In the genomic region with DNA sequence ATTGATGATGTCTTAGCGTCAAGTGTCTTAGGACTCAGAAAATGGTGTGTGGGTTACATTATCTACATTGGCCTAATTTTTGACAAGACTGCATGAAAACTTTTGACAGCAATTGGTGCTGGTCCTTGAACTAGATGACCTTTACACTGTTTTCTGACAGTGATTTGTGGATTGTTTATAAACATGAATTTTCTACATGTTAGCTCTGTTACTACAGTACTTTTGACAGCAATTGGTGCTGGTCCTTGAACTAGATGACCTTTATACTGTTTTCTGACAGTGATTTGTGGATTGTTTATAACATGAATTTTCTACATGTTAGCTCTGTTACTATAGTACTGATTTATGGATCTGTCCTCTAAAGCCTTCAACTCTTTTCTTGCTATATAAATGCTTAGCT, we compare ENCODE assay signal across 1 cellular context.
TF ChIP-seq lines count a peak whose summit lies in the region.

No MANE protein-coding gene starts in this region.

TF ChIP-seq in HepG2, 621 proteins besides CTCF, POLR2A, EP300 and RAD21 (continued from another document):
- TF ChIP-seq, protein P1, sequence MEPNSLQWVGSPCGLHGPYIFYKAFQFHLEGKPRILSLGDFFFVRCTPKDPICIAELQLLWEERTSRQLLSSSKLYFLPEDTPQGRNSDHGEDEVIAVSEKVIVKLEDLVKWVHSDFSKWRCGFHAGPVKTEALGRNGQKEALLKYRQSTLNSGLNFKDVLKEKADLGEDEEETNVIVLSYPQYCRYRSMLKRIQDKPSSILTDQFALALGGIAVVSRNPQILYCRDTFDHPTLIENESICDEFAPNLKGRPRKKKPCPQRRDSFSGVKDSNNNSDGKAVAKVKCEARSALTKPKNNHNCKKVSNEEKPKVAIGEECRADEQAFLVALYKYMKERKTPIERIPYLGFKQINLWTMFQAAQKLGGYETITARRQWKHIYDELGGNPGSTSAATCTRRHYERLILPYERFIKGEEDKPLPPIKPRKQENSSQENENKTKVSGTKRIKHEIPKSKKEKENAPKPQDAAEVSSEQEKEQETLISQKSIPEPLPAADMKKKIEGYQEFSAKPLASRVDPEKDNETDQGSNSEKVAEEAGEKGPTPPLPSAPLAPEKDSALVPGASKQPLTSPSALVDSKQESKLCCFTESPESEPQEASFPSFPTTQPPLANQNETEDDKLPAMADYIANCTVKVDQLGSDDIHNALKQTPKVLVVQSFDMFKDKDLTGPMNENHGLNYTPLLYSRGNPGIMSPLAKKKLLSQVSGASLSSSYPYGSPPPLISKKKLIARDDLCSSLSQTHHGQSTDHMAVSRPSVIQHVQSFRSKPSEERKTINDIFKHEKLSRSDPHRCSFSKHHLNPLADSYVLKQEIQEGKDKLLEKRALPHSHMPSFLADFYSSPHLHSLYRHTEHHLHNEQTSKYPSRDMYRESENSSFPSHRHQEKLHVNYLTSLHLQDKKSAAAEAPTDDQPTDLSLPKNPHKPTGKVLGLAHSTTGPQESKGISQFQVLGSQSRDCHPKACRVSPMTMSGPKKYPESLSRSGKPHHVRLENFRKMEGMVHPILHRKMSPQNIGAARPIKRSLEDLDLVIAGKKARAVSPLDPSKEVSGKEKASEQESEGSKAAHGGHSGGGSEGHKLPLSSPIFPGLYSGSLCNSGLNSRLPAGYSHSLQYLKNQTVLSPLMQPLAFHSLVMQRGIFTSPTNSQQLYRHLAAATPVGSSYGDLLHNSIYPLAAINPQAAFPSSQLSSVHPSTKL (CRISPR knock-in tag; IDR thresholded peaks at IDR 0.05): peak; percentile 15; the same call in 1 of the 2 replicates
- TF ChIP-seq NR2F1 (CRISPR knock-in tag; IDR thresholded peaks at IDR 0.05) (peak; percentile 57 to 89; a peak in 3 of 4 replicates), FOXA3 (CRISPR knock-in tag; IDR thresholded peaks at IDR 0.05) (peak; percentile 31; the same call in 1 of the 2 replicates), TBX3 (IDR thresholded peaks at IDR 0.05; ENCODE audit: borderline replicate concordance) (peak; percentile 73; the same call in 1 of the 2 replicates), MIXL1 (CRISPR knock-in tag; IDR thresholded peaks at IDR 0.05) (0 out of 2 replicates have a peak, but pooled peaks have one; percentile 15), ZFP62 (CRISPR knock-in tag; IDR thresholded peaks at IDR 0.05) (no peak), POLR2AphosphoS2 (IDR thresholded peaks at IDR 0.05; ENCODE audit: low read depth, low read length) (no peak), FOXJ3 (CRISPR knock-in tag; IDR thresholded peaks at IDR 0.05; ENCODE audit: borderline replicate concordance) (0 out of 2 replicates have a peak, but pooled peaks have one; percentile 25), GFI1 (CRISPR knock-in tag; IDR thresholded peaks at IDR 0.05; ENCODE audit: borderline replicate concordance) (peak; percentile 99), FOXP1 (IDR thresholded peaks at IDR 0.05) (no peak), FOXP1 (CRISPR knock-in tag; IDR thresholded peaks at IDR 0.05) (peak; percentile 83), PPARG (CRISPR knock-in tag; conservative IDR thresholded peaks at IDR 0.05) (peak; percentile 45; the same call in 1 of the 2 replicates), JUND (CRISPR knock-in tag; IDR thresholded peaks at IDR 0.05) (no peak), SOX5 (CRISPR knock-in tag; IDR thresholded peaks at IDR 0.05; ENCODE audit: borderline replicate concordance) (0 out of 2 replicates have a peak, but pooled peaks have one; percentile 9), GATAD2A (CRISPR knock-in tag; IDR thresholded peaks at IDR 0.05) (peak; percentile 26; the same call in 1 of the 2 replicates), ZFX (CRISPR knock-in tag; IDR thresholded peaks at IDR 0.05; ENCODE audit: low read depth) (no peak), NR2C2 (CRISPR knock-in tag; IDR thresholded peaks at IDR 0.05; ENCODE audit: borderline replicate concordance) (0 out of 2 replicates have a peak, but pooled peaks have one; percentile 39), NR2F6 (IDR thresholded peaks at IDR 0.05) (peak; percentile 90), NR2F6 (CRISPR knock-in tag; IDR thresholded peaks at IDR 0.05) (peak; percentile 85), HMG20A (CRISPR knock-in tag; IDR thresholded peaks at IDR 0.05; ENCODE audit: borderline replicate concordance) (peak; percentile 90), ETV5 (CRISPR knock-in tag; IDR thresholded peaks at IDR 0.05; ENCODE audit: borderline replicate concordance) (no peak), HNF4A (CRISPR knock-in tag; IDR thresholded peaks at IDR 0.05) (peak; percentile 73), RCOR2 (CRISPR knock-in tag; IDR thresholded peaks at IDR 0.05) (peak; percentile 61; the same call in 1 of the 2 replicates), NR2F2 (IDR thresholded peaks at IDR 0.05; ENCODE audit: borderline replicate concordance, low read depth) (peak; percentile 84), MXI1 (IDR thresholded peaks at IDR 0.05; ENCODE audit: borderline replicate concordance, low read depth, low read length) (0 out of 3 replicates have a peak, but pooled peaks have one; percentile 42), KLF13 (CRISPR knock-in tag; IDR thresholded peaks at IDR 0.05) (no peak), HHEX (CRISPR knock-in tag; IDR thresholded peaks at IDR 0.05) (peak; percentile 76), ZBTB20 (CRISPR knock-in tag; IDR thresholded peaks at IDR 0.05; ENCODE audit: borderline replicate concordance, low read depth) (no peak), ZFP36L1 (CRISPR knock-in tag; IDR thresholded peaks at IDR 0.05) (no peak)
- TF ChIP-seq, protein P2, sequence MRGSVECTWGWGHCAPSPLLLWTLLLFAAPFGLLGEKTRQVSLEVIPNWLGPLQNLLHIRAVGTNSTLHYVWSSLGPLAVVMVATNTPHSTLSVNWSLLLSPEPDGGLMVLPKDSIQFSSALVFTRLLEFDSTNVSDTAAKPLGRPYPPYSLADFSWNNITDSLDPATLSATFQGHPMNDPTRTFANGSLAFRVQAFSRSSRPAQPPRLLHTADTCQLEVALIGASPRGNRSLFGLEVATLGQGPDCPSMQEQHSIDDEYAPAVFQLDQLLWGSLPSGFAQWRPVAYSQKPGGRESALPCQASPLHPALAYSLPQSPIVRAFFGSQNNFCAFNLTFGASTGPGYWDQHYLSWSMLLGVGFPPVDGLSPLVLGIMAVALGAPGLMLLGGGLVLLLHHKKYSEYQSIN (CRISPR knock-in tag; IDR thresholded peaks at IDR 0.05; ENCODE audit: borderline replicate concordance): no peak
- TF ChIP-seq, protein P3, sequence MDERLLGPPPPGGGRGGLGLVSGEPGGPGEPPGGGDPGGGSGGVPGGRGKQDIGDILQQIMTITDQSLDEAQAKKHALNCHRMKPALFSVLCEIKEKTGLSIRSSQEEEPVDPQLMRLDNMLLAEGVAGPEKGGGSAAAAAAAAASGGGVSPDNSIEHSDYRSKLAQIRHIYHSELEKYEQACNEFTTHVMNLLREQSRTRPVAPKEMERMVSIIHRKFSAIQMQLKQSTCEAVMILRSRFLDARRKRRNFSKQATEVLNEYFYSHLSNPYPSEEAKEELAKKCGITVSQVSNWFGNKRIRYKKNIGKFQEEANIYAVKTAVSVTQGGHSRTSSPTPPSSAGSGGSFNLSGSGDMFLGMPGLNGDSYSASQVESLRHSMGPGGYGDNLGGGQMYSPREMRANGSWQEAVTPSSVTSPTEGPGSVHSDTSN (CRISPR knock-in tag; IDR thresholded peaks at IDR 0.05): peak; percentile 50; the same call in 1 of the 2 replicates
- TF ChIP-seq, protein P4, sequence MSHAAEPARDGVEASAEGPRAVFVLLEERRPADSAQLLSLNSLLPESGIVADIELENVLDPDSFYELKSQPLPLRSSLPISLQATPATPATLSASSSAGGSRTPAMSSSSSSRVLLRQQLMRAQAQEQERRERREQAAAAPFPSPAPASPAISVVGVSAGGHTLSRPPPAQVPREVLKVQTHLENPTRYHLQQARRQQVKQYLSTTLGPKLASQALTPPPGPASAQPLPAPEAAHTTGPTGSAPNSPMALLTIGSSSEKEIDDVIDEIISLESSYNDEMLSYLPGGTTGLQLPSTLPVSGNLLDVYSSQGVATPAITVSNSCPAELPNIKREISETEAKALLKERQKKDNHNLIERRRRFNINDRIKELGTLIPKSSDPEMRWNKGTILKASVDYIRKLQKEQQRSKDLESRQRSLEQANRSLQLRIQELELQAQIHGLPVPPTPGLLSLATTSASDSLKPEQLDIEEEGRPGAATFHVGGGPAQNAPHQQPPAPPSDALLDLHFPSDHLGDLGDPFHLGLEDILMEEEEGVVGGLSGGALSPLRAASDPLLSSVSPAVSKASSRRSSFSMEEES (CRISPR knock-in tag; IDR thresholded peaks at IDR 0.05): no peak
- TF ChIP-seq, protein P5, sequence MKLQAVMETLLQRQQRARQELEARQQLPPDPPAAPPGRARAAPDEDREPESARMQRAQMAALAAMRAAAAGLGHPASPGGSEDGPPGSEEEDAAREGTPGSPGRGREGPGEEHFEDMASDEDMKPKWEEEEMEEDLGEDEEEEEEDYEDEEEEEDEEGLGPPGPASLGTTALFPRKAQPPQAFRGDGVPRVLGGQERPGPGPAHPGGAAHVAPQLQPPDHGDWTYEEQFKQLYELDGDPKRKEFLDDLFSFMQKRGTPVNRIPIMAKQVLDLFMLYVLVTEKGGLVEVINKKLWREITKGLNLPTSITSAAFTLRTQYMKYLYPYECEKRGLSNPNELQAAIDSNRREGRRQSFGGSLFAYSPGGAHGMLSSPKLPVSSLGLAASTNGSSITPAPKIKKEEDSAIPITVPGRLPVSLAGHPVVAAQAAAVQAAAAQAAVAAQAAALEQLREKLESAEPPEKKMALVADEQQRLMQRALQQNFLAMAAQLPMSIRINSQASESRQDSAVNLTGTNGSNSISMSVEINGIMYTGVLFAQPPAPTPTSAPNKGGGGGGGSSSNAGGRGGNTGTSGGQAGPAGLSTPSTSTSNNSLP (IDR thresholded peaks at IDR 0.05; ENCODE audit: low read depth, low read length): peak; percentile 68
- TF ChIP-seq, protein P6, sequence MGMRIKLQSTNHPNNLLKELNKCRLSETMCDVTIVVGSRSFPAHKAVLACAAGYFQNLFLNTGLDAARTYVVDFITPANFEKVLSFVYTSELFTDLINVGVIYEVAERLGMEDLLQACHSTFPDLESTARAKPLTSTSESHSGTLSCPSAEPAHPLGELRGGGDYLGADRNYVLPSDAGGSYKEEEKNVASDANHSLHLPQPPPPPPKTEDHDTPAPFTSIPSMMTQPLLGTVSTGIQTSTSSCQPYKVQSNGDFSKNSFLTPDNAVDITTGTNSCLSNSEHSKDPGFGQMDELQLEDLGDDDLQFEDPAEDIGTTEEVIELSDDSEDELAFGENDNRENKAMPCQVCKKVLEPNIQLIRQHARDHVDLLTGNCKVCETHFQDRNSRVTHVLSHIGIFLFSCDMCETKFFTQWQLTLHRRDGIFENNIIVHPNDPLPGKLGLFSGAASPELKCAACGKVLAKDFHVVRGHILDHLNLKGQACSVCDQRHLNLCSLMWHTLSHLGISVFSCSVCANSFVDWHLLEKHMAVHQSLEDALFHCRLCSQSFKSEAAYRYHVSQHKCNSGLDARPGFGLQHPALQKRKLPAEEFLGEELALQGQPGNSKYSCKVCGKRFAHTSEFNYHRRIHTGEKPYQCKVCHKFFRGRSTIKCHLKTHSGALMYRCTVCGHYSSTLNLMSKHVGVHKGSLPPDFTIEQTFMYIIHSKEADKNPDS (CRISPR knock-in tag; IDR thresholded peaks at IDR 0.05): peak; percentile 71; the same call in 1 of the 2 replicates
- TF ChIP-seq, protein P7, sequence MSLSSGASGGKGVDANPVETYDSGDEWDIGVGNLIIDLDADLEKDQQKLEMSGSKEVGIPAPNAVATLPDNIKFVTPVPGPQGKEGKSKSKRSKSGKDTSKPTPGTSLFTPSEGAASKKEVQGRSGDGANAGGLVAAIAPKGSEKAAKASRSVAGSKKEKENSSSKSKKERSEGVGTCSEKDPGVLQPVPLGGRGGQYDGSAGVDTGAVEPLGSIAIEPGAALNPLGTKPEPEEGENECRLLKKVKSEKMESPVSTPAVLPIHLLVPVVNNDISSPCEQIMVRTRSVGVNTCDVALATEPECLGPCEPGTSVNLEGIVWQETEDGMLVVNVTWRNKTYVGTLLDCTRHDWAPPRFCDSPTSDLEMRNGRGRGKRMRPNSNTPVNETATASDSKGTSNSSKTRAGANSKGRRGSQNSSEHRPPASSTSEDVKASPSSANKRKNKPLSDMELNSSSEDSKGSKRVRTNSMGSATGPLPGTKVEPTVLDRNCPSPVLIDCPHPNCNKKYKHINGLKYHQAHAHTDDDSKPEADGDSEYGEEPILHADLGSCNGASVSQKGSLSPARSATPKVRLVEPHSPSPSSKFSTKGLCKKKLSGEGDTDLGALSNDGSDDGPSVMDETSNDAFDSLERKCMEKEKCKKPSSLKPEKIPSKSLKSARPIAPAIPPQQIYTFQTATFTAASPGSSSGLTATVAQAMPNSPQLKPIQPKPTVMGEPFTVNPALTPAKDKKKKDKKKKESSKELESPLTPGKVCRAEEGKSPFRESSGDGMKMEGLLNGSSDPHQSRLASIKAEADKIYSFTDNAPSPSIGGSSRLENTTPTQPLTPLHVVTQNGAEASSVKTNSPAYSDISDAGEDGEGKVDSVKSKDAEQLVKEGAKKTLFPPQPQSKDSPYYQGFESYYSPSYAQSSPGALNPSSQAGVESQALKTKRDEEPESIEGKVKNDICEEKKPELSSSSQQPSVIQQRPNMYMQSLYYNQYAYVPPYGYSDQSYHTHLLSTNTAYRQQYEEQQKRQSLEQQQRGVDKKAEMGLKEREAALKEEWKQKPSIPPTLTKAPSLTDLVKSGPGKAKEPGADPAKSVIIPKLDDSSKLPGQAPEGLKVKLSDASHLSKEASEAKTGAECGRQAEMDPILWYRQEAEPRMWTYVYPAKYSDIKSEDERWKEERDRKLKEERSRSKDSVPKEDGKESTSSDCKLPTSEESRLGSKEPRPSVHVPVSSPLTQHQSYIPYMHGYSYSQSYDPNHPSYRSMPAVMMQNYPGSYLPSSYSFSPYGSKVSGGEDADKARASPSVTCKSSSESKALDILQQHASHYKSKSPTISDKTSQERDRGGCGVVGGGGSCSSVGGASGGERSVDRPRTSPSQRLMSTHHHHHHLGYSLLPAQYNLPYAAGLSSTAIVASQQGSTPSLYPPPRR (CRISPR knock-in tag; IDR thresholded peaks at IDR 0.05; ENCODE audit: borderline replicate concordance): peak; percentile 56; the same call in 1 of the 2 replicates
- TF ChIP-seq, protein P8, sequence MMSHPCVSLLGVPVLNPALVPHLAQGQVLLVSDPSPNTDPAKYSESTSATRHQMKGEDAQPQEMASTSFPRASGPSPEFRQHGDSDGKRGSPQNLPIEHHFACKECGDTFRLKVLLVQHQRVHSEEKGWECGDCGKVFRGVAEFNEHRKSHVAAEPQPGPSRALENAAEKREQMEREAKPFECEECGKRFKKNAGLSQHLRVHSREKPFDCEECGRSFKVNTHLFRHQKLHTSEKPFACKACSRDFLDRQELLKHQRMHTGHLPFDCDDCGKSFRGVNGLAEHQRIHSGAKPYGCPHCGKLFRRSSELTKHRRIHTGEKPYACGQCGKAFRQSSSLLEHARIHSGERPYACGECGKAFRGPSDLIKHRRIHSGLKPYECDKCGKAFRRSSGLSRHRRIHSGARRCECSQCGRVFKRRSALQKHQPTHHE (CRISPR knock-in tag; IDR thresholded peaks at IDR 0.05; ENCODE audit: borderline replicate concordance): no peak
